32 cellular contexts compared by ENCODE assay signal in the genomic region with DNA sequence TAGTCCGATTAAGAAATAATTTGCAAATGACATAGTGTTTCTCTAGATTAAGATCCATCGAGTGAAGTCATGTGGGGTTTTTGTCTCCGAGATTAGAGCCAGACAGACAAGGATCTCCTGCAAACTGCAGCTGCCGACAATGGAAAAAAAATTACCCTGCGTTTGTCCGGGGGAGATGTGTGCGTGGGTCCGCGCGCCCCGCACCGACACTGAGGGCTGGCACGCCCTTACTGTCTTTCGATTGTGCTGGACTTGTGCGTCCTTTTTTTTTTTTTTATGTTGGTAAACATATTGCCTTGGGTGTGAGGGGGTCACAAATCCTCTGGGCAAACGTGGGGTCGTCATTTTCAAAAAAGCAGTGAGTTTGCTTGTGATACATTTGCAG. TPM values are rescaled to one million over a fixed set of nuclear protein-coding genes. Genes with fewer than 3 reads are reported as not detected.
A peak's percentile ranks its signal among the peaks of the same experiment; 100 is the strongest.
DNase-seq lines count a peak whose midpoint lies in the region; ATAC-seq, FAIRE-seq and TF ChIP-seq lines count a peak whose summit lies in the region.
"Had no signal": no experiment of that assay in that cellular context is flagged by ENCODE, and none has a peak within 500 bp of the region (broad histone marks: within the 10 kb centered on the region; RNA-seq: fewer than 3 reads in every experiment).

No MANE protein-coding gene starts in this region.

- no peak overlapping the region for H2AK5ac ChIP-seq in H1 (ENCODE audit: low read depth, low read length)

- FAIRE-seq in H1 (lab: Jason Lieb, UNC): no peak
- FAIRE-seq: colon, GM18507, keratinocyte, RCC 7860 had no signal

- peaks cover 5% of the 10 kb centered on the region; the same call in 1 of the 2 replicates for H3K23me2 ChIP-seq in H1 (ENCODE audit: low read depth, low read length)

- TF ChIP-seq POLR2A in H1 (IDR thresholded peaks at IDR 0.05; ENCODE audit: control extremely low read depth in 1 of 2, low read depth in 2 of 2, low read length in 2 of 2): no peak

- H3K27me3 Mint-ChIP-seq in activated naive CD4-positive, alpha-beta T cell treated with anti-CD3 and anti-CD28 coated beads, Interleukin-2, amount 10 ng/mL, durations not matched to agents 7 days and 5 days: peaks cover 92% of the 10 kb centered on the region
- H3K27me3 Mint-ChIP-seq in T-helper 17 cell (peaks cover 70% of the 10 kb centered on the region), progenitor cell of endocrine pancreas (peaks cover 91% of the 10 kb centered on the region), chondrocyte (ENCODE audit: low read depth) (peaks cover 74% of the 10 kb centered on the region)

- no peak for ATAC-seq in T-helper 17 cell
- ATAC-seq: activated CD4-positive, alpha-beta T cell treated with anti-CD3 and anti-CD28 coated beads for 36 hours; left ventricle myocardium superior; right lobe of liver; T-cell had no signal

- H3K27me3 ChIP-seq in H1 (replicated peaks in 1 of 4; ENCODE audit: control insufficient read depth in 3 of 4, extremely low read depth in 1 of 4, insufficient read depth in 3 of 4, low read length in 3 of 4): peaks cover 78 to 97% (median 93%) of the 10 kb centered on the region in 4 experiments

- H2AFZ ChIP-seq in H1 (ENCODE audit: low read length): no peak overlapping the region
- H2AFZ ChIP-seq: parathyroid adenoma had no signal

- H3K23ac ChIP-seq in H1 (ENCODE audit: insufficient read length): no peak overlapping the region

- H3K36me3 Mint-ChIP-seq in activated naive CD4-positive, alpha-beta T cell treated with anti-CD3 and anti-CD28 coated beads, Interleukin-2, amount 10 ng/mL, durations not matched to agents 7 days and 5 days: peaks cover 3% of the 10 kb centered on the region
- H3K36me3 Mint-ChIP-seq in T-helper 17 cell (ENCODE audit: low read depth) (peaks cover 3% of the 10 kb centered on the region), progenitor cell of endocrine pancreas (ENCODE audit: insufficient read depth) (no peaks in the 10 kb centered on the region), chondrocyte (ENCODE audit: low read depth) (peaks cover 5% of the 10 kb centered on the region)
- H3K36me3 Mint-ChIP-seq: mesothelial cell of epicardium, T-cell had no signal

- H3K9ac ChIP-seq in H1 (replicated peaks in 1 of 4; ENCODE audit: extremely low read depth in 1 of 4, low read depth in 3 of 4, low read length in 3 of 4): no peak overlapping the region
- H3K9ac ChIP-seq: parathyroid adenoma had no signal

- H3K18ac ChIP-seq in H1 (ENCODE audit: extremely low read depth, low read length): no peak overlapping the region

- H2BK5ac ChIP-seq in H1 (ENCODE audit: low read depth, low read length): no peak overlapping the region

- no peak overlapping the region for H3K4ac ChIP-seq in H1 (replicated peaks; ENCODE audit: insufficient read length, low read depth, low read length)

- peaks cover 0 to 6% (median 0%) of the 10 kb centered on the region in 4 experiments; a peak in 1 of 8 replicates for H3K36me3 ChIP-seq in H1 (ENCODE audit: control insufficient read depth in 2 of 4, insufficient read depth in 4 of 4, low read length in 3 of 4)
- H3K36me3 ChIP-seq: breast epithelium, right lobe of liver, suprapubic skin had no signal

- no peak overlapping the region; the same call in 1 of the 2 replicates for H2BK20ac ChIP-seq in H1 (ENCODE audit: low read length)

- H3K56ac ChIP-seq in H1 (replicated peaks; ENCODE audit: insufficient read length, low read depth, low read length): no peak overlapping the region

- no peaks in the 10 kb centered on the region for H3K79me1 ChIP-seq in H1 (ENCODE audit: low read depth, low read length)

- H3K14ac ChIP-seq in H1 (ENCODE audit: insufficient read length): no peak overlapping the region

- peak overlapping the region; percentile 19 for H3K27ac Mint-ChIP-seq in activated naive CD4-positive, alpha-beta T cell treated with anti-CD3 and anti-CD28 coated beads, Interleukin-2, amount 10 ng/mL, durations not matched to agents 7 days and 5 days
- H3K27ac Mint-ChIP-seq in T-helper 17 cell (peak overlapping the region; percentile 51), progenitor cell of endocrine pancreas (peak overlapping the region; percentile 35), chondrocyte (ENCODE audit: unreplicated experiment) (no peak overlapping the region)
- H3K27ac Mint-ChIP-seq: activated CD4-positive, alpha-beta T cell treated with anti-CD3 and anti-CD28 coated beads for 36 hours; mesothelial cell of epicardium; T-cell had no signal

- H3K9me3 ChIP-seq in T-helper 17 cell (ENCODE audit: control insufficient read depth, low read length, poor library complexity, severe bottlenecking) (no peaks in the 10 kb centered on the region), H1 (ENCODE audit: insufficient read depth in 2 of 2, low read depth in 1 of 2, low read length in 1 of 2) (no peaks in the 10 kb centered on the region; a peak in 1 of 4 replicates)
- H3K9me3 ChIP-seq: breast epithelium, right lobe of liver, suprapubic skin had no signal

- no peak for TF ChIP-seq EP300 in H1 (IDR thresholded peaks at IDR 0.05; ENCODE audit: borderline replicate concordance in 1 of 2, low read depth in 2 of 2, low read length in 2 of 2)

- no peak for DNase-seq in activated naive CD4-positive, alpha-beta T cell treated with anti-CD3 and anti-CD28 coated beads, Interleukin-2, amount 10 ng/mL, durations not matched to agents 7 days and 5 days
- no peak for DNase-seq in activated naive CD4-positive, alpha-beta T cell treated with anti-CD3 and anti-CD28 coated beads, Interleukin-2, amount 50 U/mL, for 16 hours
- DNase-seq in T-helper 17 cell: no peak
- no peak for DNase-seq in H1 (ENCODE audit: low read depth in 1 of 2, low spot score in 2 of 2)
- no peak for DNase-seq in progenitor cell of endocrine pancreas (ENCODE audit: low spot score, unreplicated experiment)
- DNase-seq in SHP77 treated with DMSO at 0.1 percent for 48 hours (lab: John Stamatoyannopoulos, UW): no peak
- DNase-seq in chondrocyte (ENCODE audit: low spot score): no peak
- DNase-seq: activated CD4-positive, alpha-beta T cell treated with anti-CD3 and anti-CD28 coated beads for 36 hours; activated gamma-delta T cell; effector CD4-positive, alpha-beta T cell; HCEC 1CT; IMR-90; left ventricle myocardium superior; naive B cell; NCI-H1048; NCI-H1694; NCI-H524 treated with DMSO at 0.1 percent for 48 hours; right lobe of liver; stimulated activated CD4-positive, alpha-beta T cell treated with anti-CD3 and anti-CD28 coated beads, Interleukin-12 subunit alpha, Interleukin-12 subunit beta, amount 100 ng/mL, for 4 hours; stimulated activated CD4-positive, alpha-beta T cell treated with anti-CD3 and anti-CD28 coated beads, Interleukin-4, amount 100 ng/mL, for 1 hour; T-cell had no signal

- no peak overlapping the region for H2BK120ac ChIP-seq in H1 (replicated peaks; ENCODE audit: low read depth, low read length)

- H4K20me1 ChIP-seq in H1 (replicated peaks in 1 of 2; ENCODE audit: control insufficient read depth in 1 of 2, insufficient read depth in 2 of 2, low read length in 2 of 2): peaks cover 10 to 20% of the 10 kb centered on the region in 2 experiments

- no peaks in the 10 kb centered on the region for H3K9me3 Mint-ChIP-seq in activated naive CD4-positive, alpha-beta T cell treated with anti-CD3 and anti-CD28 coated beads, Interleukin-2, amount 10 ng/mL, durations not matched to agents 7 days and 5 days
- H3K9me3 Mint-ChIP-seq in progenitor cell of endocrine pancreas (ENCODE audit: low read depth) (no peaks in the 10 kb centered on the region), chondrocyte (ENCODE audit: low read depth) (no peaks in the 10 kb centered on the region)
- H3K9me3 Mint-ChIP-seq: mesothelial cell of epicardium had no signal

- peak overlapping the region; percentile 68 to 69; a peak in 3 of 4 replicates for H3K4me2 ChIP-seq in H1 (ENCODE audit: insufficient read depth in 1 of 2, low read depth in 2 of 2, low read length in 2 of 2)

- 7% methylated on average over 17 of the region's 17 CpGs; no CpG with 5 or more reads in 1 of the 2 experiments for WGBS in H1 (ENCODE audit: extremely low coverage in 1 of 2, insufficient coverage in 1 of 2, insufficient read length in 1 of 2, insufficient replicate concordance in 2 of 2, low coverage in 1 of 2, low lambda C conversion rate in 2 of 2, missing lambda C conversion rate in 1 of 2), 2 experiments

- TF ChIP-seq RAD21 in H1 (IDR thresholded peaks at IDR 0.05 in 1 of 2, conservative IDR thresholded peaks at IDR 0.05 in 1 of 2; ENCODE audit: low read depth in 2 of 2, low read length in 2 of 2): no peak

- CTCF ChIA-PET in activated naive CD4-positive, alpha-beta T cell treated with anti-CD3 and anti-CD28 coated beads, Interleukin-2, amount 10 ng/mL, durations not matched to agents 7 days and 5 days (lab: Charles Lee): no interaction called here
- CTCF ChIA-PET in H1 (lab: Charles Lee; ENCODE audit: partially characterized antibody): interaction anchor here (0.7 to 1.4 kb wide), 2 partner anchors 10 to 138 kb away, joined by 3 read pairs; no protein-coding TSS in a partner anchor

- H3K79me2 ChIP-seq in H1 (ENCODE audit: control insufficient read depth in 1 of 2, insufficient read depth in 2 of 2, low read length in 2 of 2): no peaks in the 10 kb centered on the region
- H3K79me2 ChIP-seq: parathyroid adenoma had no signal

- TF ChIP-seq CTCF in H1 (IDR thresholded peaks at IDR 0.05; ENCODE audit: control extremely low read depth in 1 of 3, insufficient read depth in 1 of 3, low read depth in 1 of 3, low read length in 3 of 3): no peak
- no peak for TF ChIP-seq CTCF in progenitor cell of endocrine pancreas (IDR thresholded peaks at IDR 0.05; ENCODE audit: unreplicated experiment)
- TF ChIP-seq CTCF in chondrocyte (IDR thresholded peaks at IDR 0.05): no peak

- H2BK12ac ChIP-seq in H1 (ENCODE audit: low read depth, low read length): no peak overlapping the region

- H4K91ac ChIP-seq in H1 (replicated peaks; ENCODE audit: insufficient read length, low read length): no peak overlapping the region

- POLR2A ChIA-PET in H1 (lab: Charles Lee; ENCODE audit: partially characterized antibody): interaction anchor here (0.6 to 1.4 kb wide), 2 partner anchors 16 to 50 kb away, joined by 4 read pairs; no protein-coding TSS in a partner anchor

- peak overlapping the region; percentile 21 for H3K4me3 Mint-ChIP-seq in activated naive CD4-positive, alpha-beta T cell treated with anti-CD3 and anti-CD28 coated beads, Interleukin-2, amount 10 ng/mL, durations not matched to agents 7 days and 5 days
- H3K4me3 Mint-ChIP-seq in T-helper 17 cell (no peak overlapping the region), progenitor cell of endocrine pancreas (ENCODE audit: low read depth) (no peak overlapping the region), chondrocyte (ENCODE audit: unreplicated experiment) (no peak overlapping the region)
- H3K4me3 Mint-ChIP-seq: activated CD4-positive, alpha-beta T cell treated with anti-CD3 and anti-CD28 coated beads for 36 hours; mesothelial cell of epicardium had no signal

- H3K4me1 ChIP-seq in H1 (replicated peaks in 1 of 4; ENCODE audit: control insufficient read depth in 3 of 4, insufficient read depth in 4 of 4, low read length in 3 of 4): peaks cover 3 to 30% (median 20%) of the 10 kb centered on the region in 4 experiments
- H3K4me1 ChIP-seq: breast epithelium, parathyroid adenoma had no signal

- H3K4me1 Mint-ChIP-seq in activated naive CD4-positive, alpha-beta T cell treated with anti-CD3 and anti-CD28 coated beads, Interleukin-2, amount 10 ng/mL, durations not matched to agents 7 days and 5 days: no peaks in the 10 kb centered on the region
- H3K4me1 Mint-ChIP-seq in T-helper 17 cell: no peaks in the 10 kb centered on the region
- H3K4me1 Mint-ChIP-seq in progenitor cell of endocrine pancreas (ENCODE audit: low read depth): peaks cover 5% of the 10 kb centered on the region
- H3K4me1 Mint-ChIP-seq in chondrocyte (ENCODE audit: low read depth): peaks cover 7% of the 10 kb centered on the region

- no peak overlapping the region for H4K5ac ChIP-seq in H1 (ENCODE audit: insufficient read length, low read depth, low read length)

- H3K4me3 ChIP-seq in H1 (ENCODE audit: extremely low read depth in 1 of 4, insufficient read depth in 2 of 4, low read depth in 3 of 4, low read length in 4 of 4): peak overlapping the region in 1 of 4 experiments; percentile 55; a peak in 2 of 8 replicates
- H3K4me3 ChIP-seq: breast epithelium, right lobe of liver, suprapubic skin had no signal

- H2BK15ac ChIP-seq in H1 (ENCODE audit: low read length): no peak overlapping the region

- H3K27ac ChIP-seq in H1 (ENCODE audit: low read depth, low read length): no peak overlapping the region
- H3K27ac ChIP-seq: breast epithelium, parathyroid adenoma, right lobe of liver, suprapubic skin had no signal

- no peak overlapping the region for H4K8ac ChIP-seq in H1 (ENCODE audit: extremely low read depth, insufficient read depth, low read length)

RNA-seq across cellular contexts. Expression of gene SOX1, which starts 11.9 kb away (rescaled TPM):
- not detected for total RNA-seq in T-helper 17 cell
- 0.09 and 0.11 TPM in 2 replicates for total RNA-seq in H1 (2021; fragmentation: NEBNext Ultra II Directional; extraction: Animal tissue kit (Norgen Biotek cat#: 25700))
- 0.03 and 0.05 TPM in 2 replicates for polyA plus RNA-seq in H1 (2011; rRNA removed)
- 0.04 TPM for polyA plus RNA-seq in H1 (2011; cell fraction: cytosol; rRNA removed)
- polyA plus RNA-seq in H1 (2011; cell fraction: nucleus; rRNA removed): 0.11 TPM
- 0.09 to 0.11 TPM (median 0.09 TPM) in 3 of 4 replicates, not detected in the other for polyA plus RNA-seq in H1 (2012, experiment 1 of 2)
- polyA plus RNA-seq in H1 (2012, experiment 2 of 2): 0.20 TPM
- 0.08 TPM for polyA plus RNA-seq in H1 (2013, experiment 1 of 2)
- polyA plus RNA-seq in H1 (2013, experiment 2 of 2): 0.06 TPM
- polyA minus RNA-seq in H1 (2011; rRNA and poly(A)+ RNA removed): 0.07 TPM in 1 of 2 replicates, not detected in the other
- not detected for polyA minus RNA-seq in H1 (2011; cell fraction: cytosol; rRNA and poly(A)+ RNA removed)
- 0.20 TPM for polyA minus RNA-seq in H1 (2011; cell fraction: nucleus; rRNA and poly(A)+ RNA removed)
- total RNA-seq in progenitor cell of endocrine pancreas: 0.51 and 0.57 TPM in 2 replicates
- total RNA-seq in chondrocyte: not detected in 3 replicates
- total RNA-seq: activated CD4-positive, alpha-beta T cell treated with anti-CD3 and anti-CD28 coated beads for 36 hours; breast epithelium; epithelial cell of proximal tubule; IMR-90; left ventricle myocardium superior; mesothelial cell of epicardium; right lobe of liver; SK-MEL-5; T-cell; ureter had no signal
- polyA plus RNA-seq: IMR-90, keratinocyte had no signal
